Comparison of ENCODE assay signal across 13 cellular contexts in the genomic region with DNA sequence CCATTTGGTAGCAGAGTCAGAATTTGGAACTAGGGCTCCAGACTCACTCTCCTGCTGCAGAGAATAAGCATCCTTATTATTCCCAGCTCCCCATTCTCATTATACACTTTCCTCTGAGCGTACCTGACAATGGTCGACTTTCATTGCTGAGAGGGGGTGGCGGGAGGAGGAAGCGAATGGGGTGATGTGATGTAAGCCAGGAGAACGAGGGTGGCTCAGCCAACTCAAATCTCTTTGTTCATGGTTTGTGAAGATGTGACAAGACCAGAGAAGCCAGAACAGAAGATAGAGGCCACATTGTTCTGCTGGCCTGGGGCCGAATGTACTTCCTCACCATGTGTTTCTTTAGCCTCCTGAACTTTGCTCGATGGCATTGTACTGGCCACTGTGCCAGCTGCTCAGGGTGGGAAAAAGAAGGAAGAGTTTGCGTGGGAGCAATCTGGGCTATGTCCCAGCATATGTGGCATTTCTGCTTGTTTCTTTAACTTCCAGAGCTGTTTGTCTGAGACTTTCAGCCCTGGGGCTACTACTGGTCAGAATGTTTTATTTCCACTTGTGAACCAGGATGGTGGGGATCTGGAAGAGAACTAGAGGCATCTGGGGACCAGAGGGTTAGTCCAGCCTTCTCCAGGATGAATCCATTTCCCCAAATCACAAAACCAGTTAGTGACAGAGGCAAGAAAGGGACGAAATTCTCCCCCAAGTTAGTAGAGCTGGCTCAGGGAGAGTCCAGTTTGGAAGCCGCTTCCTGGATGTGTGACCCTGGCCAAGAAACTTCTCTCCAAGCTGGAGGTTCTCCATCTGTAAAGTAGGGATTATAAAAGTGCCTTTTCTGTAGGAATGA.
A peak's percentile ranks its signal among the peaks of the same experiment; 100 is the strongest.
DNase-seq lines count a peak whose midpoint lies in the region; ATAC-seq, FAIRE-seq and TF ChIP-seq lines count a peak whose summit lies in the region.
"Had no signal": no experiment of that assay in that cellular context is flagged by ENCODE, and none has a peak within 500 bp of the region (broad histone marks: within the 10 kb centered on the region; RNA-seq: fewer than 3 reads in every experiment).

No MANE protein-coding gene starts in this region.

- H3K4me1 Mint-ChIP-seq in astrocyte (ENCODE audit: low read depth, unreplicated experiment) (no peaks in the 10 kb centered on the region), CD14-positive monocyte (peaks cover 47% of the 10 kb centered on the region)

- H3K4me3 Mint-ChIP-seq in astrocyte (ENCODE audit: unreplicated experiment) (no peak overlapping the region), CD14-positive monocyte (peak overlapping the region in 1 of 2 donors; percentile 13)
- H3K4me3 Mint-ChIP-seq: natural killer cell treated with Interleukin-12 subunit alpha and Interleukin-12 subunit beta and Interleukin-15 and Interleukin-18, amount 100 ng/mL, for 72 hours had no signal

- H3K9me3 ChIP-seq in astrocyte (ENCODE audit: insufficient read depth, low read depth, low read length) (no peaks in the 10 kb centered on the region), left lung (no peaks in the 10 kb centered on the region)

- H3K4me2 ChIP-seq in astrocyte (ENCODE audit: low read length): peak overlapping the region; percentile 5

- H3K9ac ChIP-seq in astrocyte (ENCODE audit: low read length): no peak overlapping the region

- DNase-seq in EL (peak; percentile 66), astrocyte (ENCODE audit: low read depth) (no peak), left cardiac atrium (peak; percentile 46), retina (peak; percentile 14), NCI-H2081 (lab: John Stamatoyannopoulos, UW) (no peak), CD14-positive monocyte (ENCODE audit: low spot score) (no peak), NCI-H1436 treated with DMSO at 0.1 percent for 48 hours (lab: John Stamatoyannopoulos, UW) (no peak), left lung (no peak)
- DNase-seq: NCI-H2227 treated with DMSO at 0.1 percent for 48 hours, WERI-Rb-1 had no signal

- H3K9me3 Mint-ChIP-seq in astrocyte (ENCODE audit: unreplicated experiment): peaks cover 2% of the 10 kb centered on the region
- peaks cover 0 to 5% (median 4%) of the 10 kb centered on the region in 7 donors for H3K9me3 Mint-ChIP-seq in CD14-positive monocyte
- H3K9me3 Mint-ChIP-seq: natural killer cell treated with Interleukin-12 subunit alpha and Interleukin-12 subunit beta and Interleukin-15 and Interleukin-18, amount 100 ng/mL, for 72 hours had no signal

- H2AFZ ChIP-seq in astrocyte (ENCODE audit: low read depth, low read length): peak overlapping the region; percentile 23

- H3K27me3 Mint-ChIP-seq in astrocyte (ENCODE audit: low read depth, unreplicated experiment) (no peaks in the 10 kb centered on the region), CD14-positive monocyte (ENCODE audit: low read depth in 3 of 3) (peaks cover 0 to 3% (median 1%) of the 10 kb centered on the region in 3 donors)

- no peaks in the 10 kb centered on the region for H3K27me3 ChIP-seq in astrocyte (ENCODE audit: insufficient read depth, low read length)
- no peaks in the 10 kb centered on the region for H3K27me3 ChIP-seq in left lung

- intact Hi-C loops in left cardiac atrium (cut with DNase I): no loop called here
- intact Hi-C loops in CD14-positive monocyte (cut with micrococcal nuclease): loop anchor here in 1 of 2 donors (10.0 kb wide), 1 partner anchor 61 kb away; no protein-coding TSS in a partner anchor
- intact Hi-C loops in left lung (cut with DNase I): no loop called here

- H3K4me1 ChIP-seq in astrocyte (ENCODE audit: insufficient read depth, low read length): no peaks in the 10 kb centered on the region
- peaks cover 13 to 20% of the 10 kb centered on the region in 2 donors for H3K4me1 ChIP-seq in left lung

- H3K27ac Mint-ChIP-seq in astrocyte (ENCODE audit: unreplicated experiment) (no peak overlapping the region), CD14-positive monocyte (no peak overlapping the region)
- H3K27ac Mint-ChIP-seq: natural killer cell treated with Interleukin-12 subunit alpha and Interleukin-12 subunit beta and Interleukin-15 and Interleukin-18, amount 100 ng/mL, for 72 hours had no signal

- H3K4me3 ChIP-seq in astrocyte (ENCODE audit: insufficient read depth, low read depth, low read length): no peak overlapping the region
- H3K4me3 ChIP-seq in left lung: no peak overlapping the region
- H3K4me3 ChIP-seq: K562 had no signal

- no peaks in the 10 kb centered on the region for H3K36me3 Mint-ChIP-seq in astrocyte (ENCODE audit: low read depth, unreplicated experiment)
- no peaks in the 10 kb centered on the region for H3K36me3 Mint-ChIP-seq in CD14-positive monocyte
- H3K36me3 Mint-ChIP-seq: natural killer cell treated with Interleukin-12 subunit alpha and Interleukin-12 subunit beta and Interleukin-15 and Interleukin-18, amount 100 ng/mL, for 72 hours had no signal

- H3K27ac ChIP-seq in astrocyte (ENCODE audit: low read depth, low read length) (no peak overlapping the region), left lung (peak overlapping the region in 1 of 2 donors; percentile 2)
- H3K27ac ChIP-seq: WERI-Rb-1 had no signal

- H3K79me2 ChIP-seq in astrocyte (ENCODE audit: insufficient read depth, low read length): no peaks in the 10 kb centered on the region

- no peak for FAIRE-seq in astrocyte (lab: Jason Lieb, UNC)
- FAIRE-seq: K562 had no signal

- no peak for TF ChIP-seq CTCF in astrocyte (IDR thresholded peaks at IDR 0.05; ENCODE audit: insufficient read depth, low read depth, low read length)
- no peak for TF ChIP-seq CTCF in CD14-positive monocyte (IDR thresholded peaks at IDR 0.05)
- no peak for TF ChIP-seq CTCF in left lung (IDR thresholded peaks at IDR 0.05)

- H3K36me3 ChIP-seq in astrocyte (ENCODE audit: insufficient read depth, low read length) (no peaks in the 10 kb centered on the region), left lung (no peaks in the 10 kb centered on the region)
- H3K36me3 ChIP-seq: WERI-Rb-1 had no signal

- no peaks in the 10 kb centered on the region for H4K20me1 ChIP-seq in astrocyte (ENCODE audit: insufficient read depth, low read length)

- peak; percentile 66 to 70 for ATAC-seq in left cardiac atrium
- ATAC-seq in left lung: no peak
- ATAC-seq: HCT116, K562 had no signal

Comparison
In these comparisons a context has a peak if more than half of its experiments do, and no peak if none do; other contexts are left out.
1. DNase-seq: peak in EL (single experiment), left cardiac atrium (single experiment) and retina (single experiment); none in astrocyte (single experiment), NCI-H2081 (0 of 2), CD14-positive monocyte (single experiment), NCI-H1436 treated with DMSO at 0.1 percent for 48 hours (single experiment) and left lung (0 of 2).